In genomic region chr1:228463559-228464455, GRCh38 we compare ENCODE assay signal across 7 cellular contexts. TPM values are rescaled to one million over a fixed set of nuclear protein-coding genes. Genes with fewer than 3 reads are reported as not detected.
DNase-seq lines count a peak whose midpoint lies in the region; ATAC-seq lines count a peak whose summit lies in the region.

No MANE protein-coding gene starts in this region.

- intact Hi-C loops in right cardiac atrium (cut with DNase I) = no loop called here

- peak; percentile 71 for DNase-seq in NCI-H2227 (lab: John Stamatoyannopoulos, UW; ENCODE audit: unreplicated experiment)
- DNase-seq in activated T-cell treated with anti-CD3 and anti-CD28 coated beads, Interleukin-2, amount 50 U/mL, for 48 hours = peak; percentile 87 to 88
- peak; percentile 53 to 83 (median 78) for DNase-seq in right cardiac atrium
- DNase-seq in stimulated activated CD4-positive, alpha-beta T cell treated with anti-CD3 and anti-CD28 coated beads, Interleukin-15, amount 100 ng/mL, for 24 hours = peak; percentile 84
- no peak for DNase-seq in HK-2 (ENCODE audit: unreplicated experiment)

- H3K27ac ChIP-seq in right cardiac atrium (ENCODE audit: low read length) = no peak overlapping the region

- peaks cover 4% of the 10 kb centered on the region for H3K4me1 ChIP-seq in right cardiac atrium (ENCODE audit: control insufficient read depth, insufficient read depth, low read length)

- ATAC-seq in GM18499 (IDR thresholded peaks at IDR 0.05; ENCODE audit: insufficient read depth, unreplicated experiment) (peak; percentile 34), HG02623 (IDR thresholded peaks at IDR 0.05; ENCODE audit: unreplicated experiment) (peak; percentile 33), right cardiac atrium (peak; percentile 57 to 73)

- H3K9me3 ChIP-seq in right cardiac atrium (ENCODE audit: control insufficient read depth, low read length) = no peaks in the 10 kb centered on the region

- no peak overlapping the region for H3K4me3 ChIP-seq in right cardiac atrium (ENCODE audit: low read length)

- no peaks in the 10 kb centered on the region for H3K27me3 ChIP-seq in right cardiac atrium (ENCODE audit: control insufficient read depth, insufficient read depth)

- WGBS in right cardiac atrium = 2% methylated on average over 54 of the region's 56 CpGs

RNA-seq across cellular contexts. Expression of gene RNF187, which starts 23.4 kb away (rescaled TPM):
- 100 to 1,000 TPM in 2 of 4 donors, 10 to 100 TPM in 2; 80.5 to 113 (median 94.2) TPM for total RNA-seq in right cardiac atrium
- 34.1 TPM for polyA plus RNA-seq in right cardiac atrium

RNA-seq across cellular contexts. Expression of gene TRIM17, which starts 47.1 kb away (rescaled TPM):
- total RNA-seq in right cardiac atrium = 1 to 10 TPM in 2 of 4 donors, under 1 TPM in 2; 0.56 to 2.4 (median 1.2) TPM
- 0.41 TPM for polyA plus RNA-seq in right cardiac atrium

RNA-seq across cellular contexts. Expression of gene TRIM11, which starts 57.2 kb away (rescaled TPM):
- 10 to 100 TPM in 1 of 4 donors, 1 to 10 TPM in 3; 8.9 to 10.7 (median 9.5) TPM for total RNA-seq in right cardiac atrium
- polyA plus RNA-seq in right cardiac atrium = 5.9 TPM
